Comparison of ENCODE assay signal across 8 cellular contexts in genomic region chr3:179603831-179604230, GRCh38. TPM values are rescaled to one million over a fixed set of nuclear protein-coding genes. Genes with fewer than 3 reads are reported as not detected.
DNase-seq lines count a peak whose midpoint lies in the region; ATAC-seq and TF ChIP-seq lines count a peak whose summit lies in the region.

No MANE protein-coding gene starts in this region.

- H3K9me3 ChIP-seq in RWPE2 (ENCODE audit: severe bottlenecking): no peaks in the 10 kb centered on the region

- peaks cover 58% of the 10 kb centered on the region for H3K36me3 ChIP-seq in RWPE2 (ENCODE audit: low read depth)
- H3K36me3 ChIP-seq in rectal smooth muscle tissue (ENCODE audit: control insufficient read depth, insufficient read depth, low read length): peaks cover 6% of the 10 kb centered on the region

- TF ChIP-seq CTCF in GM12865 (IDR thresholded peaks at IDR 0.05; ENCODE audit: insufficient read depth, low read depth, low read length, missing control alignments) (no peak), RWPE2 (IDR thresholded peaks at IDR 0.05; ENCODE audit: poor library complexity, severe bottlenecking) (no peak), fibroblast of mammary gland (conservative IDR thresholded peaks at IDR 0.05; ENCODE audit: control insufficient read depth, insufficient read depth, low read depth, low read length) (no peak), omental fat pad (IDR thresholded peaks at IDR 0.05) (no peak)

- H3K27ac ChIP-seq in RWPE2 (ENCODE audit: poor library complexity, severe bottlenecking): peak overlapping the region; percentile 26
- peak overlapping the region; percentile 94 for H3K27ac ChIP-seq in rectal smooth muscle tissue (ENCODE audit: low read depth, low read length)

- DNase-seq in GM12865 (ENCODE audit: low read depth) (no peak), RWPE2 (ENCODE audit: low spot score) (no peak), fibroblast of mammary gland (ENCODE audit: low read depth) (no peak), SK-N-DZ (ENCODE audit: low spot score) (no peak), omental fat pad (ENCODE audit: low spot score) (no peak)

- H3K4me1 ChIP-seq in RWPE2 (ENCODE audit: insufficient read depth, poor library complexity, severe bottlenecking) (no peaks in the 10 kb centered on the region), rectal smooth muscle tissue (ENCODE audit: control insufficient read depth, insufficient read depth, low read length) (peaks cover 8% of the 10 kb centered on the region)

- peak overlapping the region; percentile 33 for H3K9ac ChIP-seq in rectal smooth muscle tissue (ENCODE audit: low read length)

- no peak for ATAC-seq in RWPE2 (ENCODE audit: low read depth)
- no peak for ATAC-seq in omental fat pad (ENCODE audit: low FRiP score)
- ATAC-seq in GM21576 (IDR thresholded peaks at IDR 0.05; ENCODE audit: unreplicated experiment): no peak
- no peak for ATAC-seq in HG03139 (IDR thresholded peaks at IDR 0.05; ENCODE audit: unreplicated experiment)

- H3K4me3 ChIP-seq in GM12865 (ENCODE audit: low read depth, low read length) (peak overlapping the region; percentile 73), RWPE2 (ENCODE audit: severe bottlenecking) (peak overlapping the region; percentile 82), fibroblast of mammary gland (ENCODE audit: control insufficient read depth, low read depth, low read length) (peak overlapping the region; percentile 68), rectal smooth muscle tissue (ENCODE audit: low read length) (peak overlapping the region; percentile 96)

- no peaks in the 10 kb centered on the region for H3K27me3 ChIP-seq in RWPE2 (ENCODE audit: insufficient read depth, poor library complexity, severe bottlenecking)
- H3K27me3 ChIP-seq in rectal smooth muscle tissue (ENCODE audit: control insufficient read depth, insufficient read depth, low read length): no peaks in the 10 kb centered on the region

RNA-seq across cellular contexts. Expression of gene MRPL47, which starts 0.6 kb away (rescaled TPM):
- polyA plus RNA-seq in SK-N-DZ (2014; cell fraction: cytosol; rRNA removed): 93.4 and 97.7 TPM in 2 replicates
- polyA plus RNA-seq in SK-N-DZ (2014; cell fraction: nucleus; rRNA removed): 53.8 and 70.9 TPM in 2 replicates
- total RNA-seq in omental fat pad: 10 to 100 TPM; 21.5 to 32.9 (median 28.7) TPM

RNA-seq across cellular contexts. Expression of gene NDUFB5, which starts 0.8 kb away (rescaled TPM):
- polyA plus RNA-seq in SK-N-DZ (2014; cell fraction: cytosol; rRNA removed): 216 and 236 TPM in 2 replicates
- 149 and 176 TPM in 2 replicates for polyA plus RNA-seq in SK-N-DZ (2014; cell fraction: nucleus; rRNA removed)
- total RNA-seq in omental fat pad: 100 to 1,000 TPM in 3 of 4 donors, 10 to 100 TPM in 1; 67.3 to 113 (median 106) TPM

RNA-seq across cellular contexts. Expression of gene ACTL6A, which starts 41.1 kb away (rescaled TPM):
- polyA plus RNA-seq in SK-N-DZ (2014; cell fraction: cytosol; rRNA removed): 316 and 423 TPM in 2 replicates
- polyA plus RNA-seq in SK-N-DZ (2014; cell fraction: nucleus; rRNA removed): 311 and 338 TPM in 2 replicates
- 10 to 100 TPM; 25.6 to 50.4 (median 33.4) TPM for total RNA-seq in omental fat pad

RNA-seq across cellular contexts. Expression of gene USP13, which starts 49.0 kb away (rescaled TPM):
- 7.7 and 9.1 TPM in 2 replicates for polyA plus RNA-seq in SK-N-DZ (2014; cell fraction: cytosol; rRNA removed)
- 5.5 and 9.1 TPM in 2 replicates for polyA plus RNA-seq in SK-N-DZ (2014; cell fraction: nucleus; rRNA removed)
- total RNA-seq in omental fat pad: 10 to 100 TPM in 3 of 4 donors, 1 to 10 TPM in 1; 9.6 to 37.5 (median 17.2) TPM
